Comparison of ENCODE assay signal across 8 cellular contexts in the genomic region with DNA sequence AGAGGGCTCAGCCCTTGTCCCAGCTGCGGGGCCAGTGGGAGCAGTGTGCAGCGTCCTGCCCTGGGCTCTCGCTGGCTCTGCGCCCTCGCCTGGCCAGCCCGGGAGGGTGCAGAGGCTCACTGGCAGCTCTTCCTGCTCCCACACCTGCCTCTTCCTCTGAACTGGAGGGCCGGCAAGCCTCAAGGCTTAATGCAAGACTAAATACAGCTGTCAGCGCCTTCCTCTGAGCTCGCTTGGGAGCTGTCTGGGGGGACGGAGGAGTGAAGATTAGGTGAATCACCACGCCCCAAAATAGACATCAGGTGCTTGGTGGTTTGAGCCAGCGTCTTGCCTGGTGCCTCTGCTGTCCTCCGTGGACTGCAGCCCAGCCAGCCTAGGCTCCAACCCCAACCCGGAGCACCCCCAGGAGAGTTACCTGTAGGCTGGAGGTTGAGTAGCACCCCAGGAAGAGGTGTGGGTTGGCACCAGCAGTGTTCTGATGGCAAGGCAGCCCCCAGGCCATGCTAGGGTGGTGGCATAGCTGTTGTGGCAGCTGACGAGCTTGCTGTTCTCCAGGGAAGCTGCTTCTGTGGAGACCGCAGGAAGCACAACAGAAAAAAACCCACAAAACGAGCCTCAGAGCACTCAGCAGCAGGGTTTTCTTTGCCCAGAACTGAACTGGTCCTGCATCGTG. TPM values are rescaled to one million over a fixed set of nuclear protein-coding genes. Genes with fewer than 3 reads are reported as not detected.
A peak's percentile ranks its signal among the peaks of the same experiment; 100 is the strongest.
DNase-seq lines count a peak whose midpoint lies in the region; ATAC-seq and TF ChIP-seq lines count a peak whose summit lies in the region.

No MANE protein-coding gene starts in this region.

- DNase-seq in Caki2 (ENCODE audit: low read depth) (peak; percentile 42), HT-29 (ENCODE audit: low spot score) (peak; percentile 72), fibroblast of peridontal ligament (ENCODE audit: extremely low read depth) (peak; percentile 34), trophoblast cell (peak; percentile 52 to 76), upper lobe of left lung (peak; percentile 79 to 92)
- peak; percentile 75 for DNase-seq in activated T-cell treated with anti-CD3 and anti-CD28 coated beads, Interleukin-2, amount 50 U/mL, for 1 hour

- no peak overlapping the region for H2BK12ac ChIP-seq in trophoblast cell (ENCODE audit: low read length)

- H3K4me3 ChIP-seq in OCI-LY3 (ENCODE audit: low read length) = peak overlapping the region; percentile 68
- no peak overlapping the region for H3K4me3 ChIP-seq in trophoblast cell (ENCODE audit: low read depth, low read length)
- H3K4me3 ChIP-seq in upper lobe of left lung = peak overlapping the region in 2 of 4 donors; percentile 14 to 31

- TF ChIP-seq POLR2A in upper lobe of left lung (IDR thresholded peaks at IDR 0.05) = no peak

- H2BK5ac ChIP-seq in trophoblast cell (ENCODE audit: low read depth, low read length, poor library complexity) = no peak overlapping the region

- ATAC-seq in GM21367 (IDR thresholded peaks at IDR 0.05; ENCODE audit: unreplicated experiment) (peak; percentile 80), upper lobe of left lung (ENCODE audit: low FRiP score in 2 of 2) (peak; percentile 71 to 88)

- H3K4me1 ChIP-seq in OCI-LY3 (ENCODE audit: low read length) (peaks cover 8% of the 10 kb centered on the region; the same call in 1 of the 2 replicates), trophoblast cell (ENCODE audit: control insufficient read depth in 1 of 2, insufficient read depth in 2 of 2, low read length in 2 of 2) (peaks cover 3 to 6% of the 10 kb centered on the region in 2 experiments), upper lobe of left lung (peaks cover 4 to 29% (median 8%) of the 10 kb centered on the region in 4 donors)

- no peak overlapping the region for H4K91ac ChIP-seq in trophoblast cell (ENCODE audit: low read depth, low read length)

- H3K27me3 ChIP-seq in OCI-LY3 (ENCODE audit: low read depth, low read length) = peaks cover 7% of the 10 kb centered on the region
- H3K27me3 ChIP-seq in trophoblast cell (ENCODE audit: insufficient read depth, low read length) = no peaks in the 10 kb centered on the region
- no peaks in the 10 kb centered on the region for H3K27me3 ChIP-seq in upper lobe of left lung

- WGBS in trophoblast cell (ENCODE audit: extremely low coverage, insufficient coverage, insufficient read length) = no CpG with 5 or more reads among the region's 18 CpGs
- WGBS in upper lobe of left lung, 2 donors = 20 to 33% methylated on average over 8 to 11 of the region's 18 CpGs

- H3K79me1 ChIP-seq in trophoblast cell (ENCODE audit: low read length) = no peaks in the 10 kb centered on the region

- in situ Hi-C loops in Caki2 (cut with HindIII; ENCODE audit: low pct_unique_long_range_greater_than_20kb, low sequenced_read_pairs) = no loop called here

- peak; percentile 68 for TF ChIP-seq CTCF in OCI-LY3 (IDR thresholded peaks at IDR 0.05; ENCODE audit: low read depth, low read length)
- TF ChIP-seq CTCF in upper lobe of left lung (IDR thresholded peaks at IDR 0.05) = peak in 5 of 6 experiments; percentile 71 to 92 (median 92)

- no peaks in the 10 kb centered on the region for H4K20me1 ChIP-seq in OCI-LY3 (ENCODE audit: insufficient read depth, low read length)

- no peak overlapping the region for H3K23ac ChIP-seq in trophoblast cell (ENCODE audit: low read length)

- no peak overlapping the region for H2BK120ac ChIP-seq in trophoblast cell (ENCODE audit: insufficient read depth, low read length, poor library complexity)

- H3K36me3 ChIP-seq in OCI-LY3 (replicated peaks; ENCODE audit: low read depth, low read length) (no peaks in the 10 kb centered on the region), trophoblast cell (ENCODE audit: control insufficient read depth in 1 of 2, insufficient read depth in 2 of 2, low read length in 2 of 2) (no peaks in the 10 kb centered on the region), upper lobe of left lung (no peaks in the 10 kb centered on the region)

- H3K27ac ChIP-seq in OCI-LY3 (ENCODE audit: low read length) (no peak overlapping the region), trophoblast cell (ENCODE audit: low read depth, low read length) (no peak overlapping the region), upper lobe of left lung (peak overlapping the region in 3 of 4 donors; percentile 61 to 83 (median 64))

- H3K79me2 ChIP-seq in OCI-LY3 (ENCODE audit: low read length) (no peaks in the 10 kb centered on the region), trophoblast cell (ENCODE audit: control insufficient read depth, insufficient read depth, low read length, poor library complexity) (no peaks in the 10 kb centered on the region)

- H3K9me3 ChIP-seq in OCI-LY3 (ENCODE audit: insufficient read depth, low read length) (no peaks in the 10 kb centered on the region), trophoblast cell (ENCODE audit: insufficient read depth, low read depth, low read length) (no peaks in the 10 kb centered on the region), upper lobe of left lung (no peaks in the 10 kb centered on the region)

- H3K9ac ChIP-seq in OCI-LY3 (ENCODE audit: low read length) = no peak overlapping the region; the same call in 1 of the 2 replicates
- no peak overlapping the region for H3K9ac ChIP-seq in trophoblast cell (ENCODE audit: low read length)

- no peak overlapping the region for H3K18ac ChIP-seq in trophoblast cell (ENCODE audit: low read length)

- no peak for TF ChIP-seq EP300 in upper lobe of left lung (IDR thresholded peaks at IDR 0.05)

- no peak overlapping the region for H2AK5ac ChIP-seq in trophoblast cell (ENCODE audit: low read length)

- no peak overlapping the region for H3K14ac ChIP-seq in trophoblast cell (ENCODE audit: low read length)

- H3K4me2 ChIP-seq in OCI-LY3 (ENCODE audit: low read length) (peak overlapping the region; percentile 84), trophoblast cell (ENCODE audit: low read length) (no peak overlapping the region)

- H2AFZ ChIP-seq in OCI-LY3 (ENCODE audit: low read depth, low read length) = peak overlapping the region; percentile 84
- H2AFZ ChIP-seq in trophoblast cell (ENCODE audit: insufficient read depth, low read length, poor library complexity) = no peak overlapping the region

- H4K8ac ChIP-seq in trophoblast cell (ENCODE audit: low read depth, low read length) = no peak overlapping the region

- H4K12ac ChIP-seq in trophoblast cell (ENCODE audit: low read depth, low read length) = no peak overlapping the region

- H3K4ac ChIP-seq in trophoblast cell (ENCODE audit: low read depth, low read length) = no peak overlapping the region

RNA-seq across cellular contexts. Expression of gene UMODL1, which starts 36.9 kb away (rescaled TPM):
- total RNA-seq in Caki2 (2014; rRNA removed; shearing (Covaris generic); ENCODE audit: low replicate concordance) = not detected in 2 replicates
- total RNA-seq in HT-29 (2014; rRNA removed; shearing (Covaris generic)) = 0.08 TPM in 1 of 2 replicates, not detected in the other
- not detected in 2 replicates for polyA plus RNA-seq in trophoblast cell (2013)
- total RNA-seq in upper lobe of left lung = 1 to 10 TPM in 2 of 6 donors, under 1 TPM in 3, not detected in 1; 0.07 to 6.3 (median 0.59) TPM

Comparison
In these comparisons a context has a peak if more than half of its experiments do, and no peak if none do; other contexts are left out.
1. DNase-seq: peak in every context shown above with its lines; median percentile 86 in upper lobe of left lung; 75 in activated T-cell treated with anti-CD3 and anti-CD28 coated beads, Interleukin-2, amount 50 U/mL, for 1 hour; 72 in HT-29; 64 in trophoblast cell; 42 in Caki2; 34 in fibroblast of peridontal ligament.
2. H3K27ac ChIP-seq: peak in upper lobe of left lung (3 of 4); none in OCI-LY3 (single experiment) and trophoblast cell (single experiment).